In the genomic region with DNA sequence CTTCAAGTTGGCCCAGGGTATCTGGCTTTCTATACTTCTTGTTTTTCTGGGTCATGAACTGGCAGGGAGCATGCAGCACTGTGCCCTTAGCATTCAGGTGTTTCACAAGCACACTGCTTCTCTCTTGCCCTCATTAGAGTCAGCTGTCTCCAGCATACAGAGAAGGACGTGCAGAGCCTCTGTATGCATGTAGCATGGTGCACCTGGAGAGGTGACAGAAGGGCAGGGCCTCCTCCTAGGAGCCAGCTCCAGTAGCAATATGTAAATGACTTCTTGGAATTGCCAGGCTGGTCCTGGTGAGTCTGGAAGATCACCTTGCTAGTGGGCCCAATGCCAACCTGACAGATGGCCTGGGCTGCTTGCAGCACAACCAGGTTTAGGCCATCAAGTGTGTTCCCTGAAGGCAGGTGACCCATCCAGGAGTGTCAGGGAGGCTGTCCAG, we compare ENCODE assay signal across 8 cellular contexts. TPM values are rescaled to one million over a fixed set of nuclear protein-coding genes. Genes with fewer than 3 reads are reported as not detected.
DNase-seq lines count a peak whose midpoint lies in the region; ATAC-seq and TF ChIP-seq lines count a peak whose summit lies in the region.

No MANE protein-coding gene starts in this region.

- peaks cover 17% of the 10 kb centered on the region for H3K27me3 Mint-ChIP-seq in chondrocyte (ENCODE audit: low read depth)

- H3K36me3 Mint-ChIP-seq in chondrocyte (ENCODE audit: low read depth), result no peaks in the 10 kb centered on the region

- no peak for ATAC-seq in HG02852 (IDR thresholded peaks at IDR 0.05; ENCODE audit: unreplicated experiment)
- no peak for ATAC-seq in HG03469 (IDR thresholded peaks at IDR 0.05; ENCODE audit: unreplicated experiment)
- no peak for ATAC-seq in HG02588 (IDR thresholded peaks at IDR 0.05; ENCODE audit: unreplicated experiment)

- DNase-seq in COR-L47 (lab: John Stamatoyannopoulos, UW) (peak; percentile 79), M059J (ENCODE audit: low read depth) (peak; percentile 10), SKM-1 (lab: John Stamatoyannopoulos, UW; ENCODE audit: unreplicated experiment) (peak; percentile 70), kidney tubule cell (ENCODE audit: low spot score) (peak; percentile 41), chondrocyte (ENCODE audit: low spot score) (no peak)

- peaks cover 8% of the 10 kb centered on the region for H3K4me1 Mint-ChIP-seq in chondrocyte (ENCODE audit: low read depth)

- no peak overlapping the region for H3K4me3 Mint-ChIP-seq in chondrocyte (ENCODE audit: unreplicated experiment)

- H3K27ac Mint-ChIP-seq in chondrocyte (ENCODE audit: unreplicated experiment), result no peak overlapping the region

- H3K9me3 Mint-ChIP-seq in chondrocyte (ENCODE audit: low read depth), result no peaks in the 10 kb centered on the region

- TF ChIP-seq CTCF in chondrocyte (IDR thresholded peaks at IDR 0.05), result no peak

RNA-seq across cellular contexts. Expression of a gene that starts 44.8 kb away (rescaled TPM):
- 17.2 and 33.9 TPM in 2 replicates for total RNA-seq in M059J (2014; rRNA removed; shearing (Covaris generic))
- 62.5 to 79.8 TPM (median 64.3 TPM) in 3 replicates for total RNA-seq in chondrocyte
